In the genomic region with DNA sequence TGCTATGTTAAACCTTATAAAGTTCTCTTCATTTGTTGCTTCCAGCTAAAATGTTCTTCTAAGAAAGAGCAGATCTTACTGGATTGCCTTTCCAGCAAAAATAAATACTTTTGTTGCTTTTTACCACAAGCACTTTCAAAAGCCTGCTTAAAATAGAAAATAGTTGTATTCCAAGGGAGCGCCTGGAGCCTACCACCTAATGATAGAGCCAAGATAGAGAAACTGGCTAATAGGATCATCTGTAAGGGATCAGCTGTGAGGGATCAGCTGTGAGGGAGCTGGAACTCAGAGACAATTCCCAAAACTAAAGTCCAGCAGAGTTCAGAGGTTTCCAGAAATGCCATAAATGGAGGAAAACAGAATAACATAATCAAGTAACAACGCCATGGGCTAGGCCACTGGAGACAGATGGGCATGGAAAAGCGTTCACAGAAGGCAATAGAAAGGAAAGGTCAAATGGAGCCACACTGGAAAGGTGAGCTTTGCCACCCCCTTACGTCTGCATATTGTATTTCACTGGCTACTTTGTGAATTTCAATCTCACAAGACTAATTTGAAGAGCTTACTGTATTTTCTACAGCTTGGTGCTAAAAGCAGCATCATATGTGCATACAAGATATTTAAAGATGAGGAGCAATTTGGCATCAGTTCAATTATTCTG, we compare ENCODE assay signal across 1 cellular context.
TF ChIP-seq lines count a peak whose summit lies in the region.

No MANE protein-coding gene starts in this region.

TF ChIP-seq in HepG2, 621 proteins besides CTCF, POLR2A, EP300 and RAD21:
- no peak for TF ChIP-seq MAX (IDR thresholded peaks at IDR 0.05)
- no peak for TF ChIP-seq THAP7 (CRISPR knock-in tag; IDR thresholded peaks at IDR 0.05)
- TF ChIP-seq ZBTB3 (CRISPR knock-in tag; IDR thresholded peaks at IDR 0.05; ENCODE audit: borderline replicate concordance, low read depth) = no peak
- TF ChIP-seq, protein P1, sequence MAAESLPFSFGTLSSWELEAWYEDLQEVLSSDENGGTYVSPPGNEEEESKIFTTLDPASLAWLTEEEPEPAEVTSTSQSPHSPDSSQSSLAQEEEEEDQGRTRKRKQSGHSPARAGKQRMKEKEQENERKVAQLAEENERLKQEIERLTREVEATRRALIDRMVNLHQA (CRISPR knock-in tag; IDR thresholded peaks at IDR 0.05) = no peak
- TF ChIP-seq, protein P2, sequence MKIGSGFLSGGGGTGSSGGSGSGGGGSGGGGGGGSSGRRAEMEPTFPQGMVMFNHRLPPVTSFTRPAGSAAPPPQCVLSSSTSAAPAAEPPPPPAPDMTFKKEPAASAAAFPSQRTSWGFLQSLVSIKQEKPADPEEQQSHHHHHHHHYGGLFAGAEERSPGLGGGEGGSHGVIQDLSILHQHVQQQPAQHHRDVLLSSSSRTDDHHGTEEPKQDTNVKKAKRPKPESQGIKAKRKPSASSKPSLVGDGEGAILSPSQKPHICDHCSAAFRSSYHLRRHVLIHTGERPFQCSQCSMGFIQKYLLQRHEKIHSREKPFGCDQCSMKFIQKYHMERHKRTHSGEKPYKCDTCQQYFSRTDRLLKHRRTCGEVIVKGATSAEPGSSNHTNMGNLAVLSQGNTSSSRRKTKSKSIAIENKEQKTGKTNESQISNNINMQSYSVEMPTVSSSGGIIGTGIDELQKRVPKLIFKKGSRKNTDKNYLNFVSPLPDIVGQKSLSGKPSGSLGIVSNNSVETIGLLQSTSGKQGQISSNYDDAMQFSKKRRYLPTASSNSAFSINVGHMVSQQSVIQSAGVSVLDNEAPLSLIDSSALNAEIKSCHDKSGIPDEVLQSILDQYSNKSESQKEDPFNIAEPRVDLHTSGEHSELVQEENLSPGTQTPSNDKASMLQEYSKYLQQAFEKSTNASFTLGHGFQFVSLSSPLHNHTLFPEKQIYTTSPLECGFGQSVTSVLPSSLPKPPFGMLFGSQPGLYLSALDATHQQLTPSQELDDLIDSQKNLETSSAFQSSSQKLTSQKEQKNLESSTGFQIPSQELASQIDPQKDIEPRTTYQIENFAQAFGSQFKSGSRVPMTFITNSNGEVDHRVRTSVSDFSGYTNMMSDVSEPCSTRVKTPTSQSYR (CRISPR knock-in tag; IDR thresholded peaks at IDR 0.05; ENCODE audit: borderline replicate concordance) = no peak
- no peak for TF ChIP-seq TCF12 (IDR thresholded peaks at IDR 0.05)
- no peak for TF ChIP-seq TCF12 (CRISPR knock-in tag; IDR thresholded peaks at IDR 0.05)
- TF ChIP-seq NRL (CRISPR knock-in tag; IDR thresholded peaks at IDR 0.05; ENCODE audit: borderline replicate concordance) = no peak
- no peak for TF ChIP-seq ZHX1 (CRISPR knock-in tag; IDR thresholded peaks at IDR 0.05; ENCODE audit: low read depth)
- TF ChIP-seq ATM (IDR thresholded peaks at IDR 0.05; ENCODE audit: borderline replicate concordance) = no peak
- TF ChIP-seq JUNB (CRISPR knock-in tag; IDR thresholded peaks at IDR 0.05; ENCODE audit: borderline replicate concordance) = no peak
- TF ChIP-seq, protein P3, sequence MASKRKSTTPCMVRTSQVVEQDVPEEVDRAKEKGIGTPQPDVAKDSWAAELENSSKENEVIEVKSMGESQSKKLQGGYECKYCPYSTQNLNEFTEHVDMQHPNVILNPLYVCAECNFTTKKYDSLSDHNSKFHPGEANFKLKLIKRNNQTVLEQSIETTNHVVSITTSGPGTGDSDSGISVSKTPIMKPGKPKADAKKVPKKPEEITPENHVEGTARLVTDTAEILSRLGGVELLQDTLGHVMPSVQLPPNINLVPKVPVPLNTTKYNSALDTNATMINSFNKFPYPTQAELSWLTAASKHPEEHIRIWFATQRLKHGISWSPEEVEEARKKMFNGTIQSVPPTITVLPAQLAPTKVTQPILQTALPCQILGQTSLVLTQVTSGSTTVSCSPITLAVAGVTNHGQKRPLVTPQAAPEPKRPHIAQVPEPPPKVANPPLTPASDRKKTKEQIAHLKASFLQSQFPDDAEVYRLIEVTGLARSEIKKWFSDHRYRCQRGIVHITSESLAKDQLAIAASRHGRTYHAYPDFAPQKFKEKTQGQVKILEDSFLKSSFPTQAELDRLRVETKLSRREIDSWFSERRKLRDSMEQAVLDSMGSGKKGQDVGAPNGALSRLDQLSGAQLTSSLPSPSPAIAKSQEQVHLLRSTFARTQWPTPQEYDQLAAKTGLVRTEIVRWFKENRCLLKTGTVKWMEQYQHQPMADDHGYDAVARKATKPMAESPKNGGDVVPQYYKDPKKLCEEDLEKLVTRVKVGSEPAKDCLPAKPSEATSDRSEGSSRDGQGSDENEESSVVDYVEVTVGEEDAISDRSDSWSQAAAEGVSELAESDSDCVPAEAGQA (IDR thresholded peaks at IDR 0.05; ENCODE audit: low read depth) = no peak
- TF ChIP-seq, protein P3 (CRISPR knock-in tag; IDR thresholded peaks at IDR 0.05; ENCODE audit: borderline replicate concordance) = no peak
- no peak for TF ChIP-seq MIXL1 (CRISPR knock-in tag; IDR thresholded peaks at IDR 0.05)
- no peak for TF ChIP-seq HBP1 (CRISPR knock-in tag; IDR thresholded peaks at IDR 0.05; ENCODE audit: low read depth)
- TF ChIP-seq POLR2AphosphoS5 (IDR thresholded peaks at IDR 0.05; ENCODE audit: low read depth, low read length) = no peak
- no peak for TF ChIP-seq ZNF746 (CRISPR knock-in tag; IDR thresholded peaks at IDR 0.05)
- TF ChIP-seq NBN (conservative IDR thresholded peaks at IDR 0.05) = no peak
- no peak for TF ChIP-seq ZNF354B (CRISPR knock-in tag; IDR thresholded peaks at IDR 0.05)
- TF ChIP-seq ATF5 (CRISPR knock-in tag; IDR thresholded peaks at IDR 0.05; ENCODE audit: low read depth) = no peak
- no peak for TF ChIP-seq ZFP41 (CRISPR knock-in tag; IDR thresholded peaks at IDR 0.05; ENCODE audit: borderline replicate concordance)
